ENCODE assay signal across 1 cellular context in genomic region chr19:15398501-15399233, GRCh38.
TF ChIP-seq lines count a peak whose summit lies in the region.

No MANE protein-coding gene starts in this region.

TF ChIP-seq in GM12878, 131 proteins besides CTCF, POLR2A, EP300 and RAD21:
- TF ChIP-seq ZNF274 (IDR thresholded peaks at IDR 0.05; ENCODE audit: insufficient read depth, insufficient read length) = no peak
- TF ChIP-seq HDGF (IDR thresholded peaks at IDR 0.05) = no peak
- TF ChIP-seq ZNF687 (IDR thresholded peaks at IDR 0.05) = no peak
- no peak for TF ChIP-seq TCF7 (IDR thresholded peaks at IDR 0.05; ENCODE audit: borderline replicate concordance)
- no peak for TF ChIP-seq CHD1 (IDR thresholded peaks at IDR 0.05; ENCODE audit: low read depth, low read length)
- no peak for TF ChIP-seq SIX5 (IDR thresholded peaks at IDR 0.05; ENCODE audit: low read depth, low read length, severe bottlenecking)
- TF ChIP-seq TBL1XR1 (IDR thresholded peaks at IDR 0.05; ENCODE audit: low read depth, low read length) = no peak
- TF ChIP-seq CEBPZ (IDR thresholded peaks at IDR 0.05; ENCODE audit: low read depth, low read length) = no peak
- no peak for TF ChIP-seq ZNF217 (IDR thresholded peaks at IDR 0.05)
- TF ChIP-seq CBFB (IDR thresholded peaks at IDR 0.05; ENCODE audit: low read depth) = no peak
- TF ChIP-seq EED (IDR thresholded peaks at IDR 0.05; ENCODE audit: low read depth) = no peak
- no peak for TF ChIP-seq MXI1 (IDR thresholded peaks at IDR 0.05; ENCODE audit: low read depth, low read length)
- TF ChIP-seq YY1 (IDR thresholded peaks at IDR 0.05; ENCODE audit: low read depth, low read length) = no peak
- TF ChIP-seq SIN3A (IDR thresholded peaks at IDR 0.05; ENCODE audit: low read depth, low read length) = no peak
- TF ChIP-seq RELB (IDR thresholded peaks at IDR 0.05; ENCODE audit: low read depth) = no peak
